ENCODE assay signal across 27 cellular contexts in genomic region chr7:14170872-14171271, GRCh38.
"Had no signal": no experiment of that assay in that cellular context is flagged by ENCODE, and none has a peak within 500 bp of the region (broad histone marks: within the 10 kb centered on the region; RNA-seq: fewer than 3 reads in every experiment).

No MANE protein-coding gene starts in this region.

- H3K9ac ChIP-seq: neural progenitor cell had no signal

- H3K4me3 Mint-ChIP-seq: dendritic cell treated with granulocyte-macrophage colony-stimulating factor and Interleukin-4, amounts not matched to agents 40 ng/mL and 50 ng/mL, for 4 days; endodermal cell; mesothelial cell of epicardium; naive B cell; natural killer cell treated with Interleukin-12 subunit alpha and Interleukin-12 subunit beta and Interleukin-15 and Interleukin-18, amount 100 ng/mL, for 72 hours; neural progenitor cell; stimulated activated naive CD8-positive, alpha-beta T cell treated with anti-CD3 and anti-CD28 coated beads, Interleukin-15, amount 100 ng/mL, for 72 hours had no signal

- H3K4me2 ChIP-seq: neural progenitor cell, smooth muscle cell had no signal

- H3K9me3 ChIP-seq: colonic mucosa, prostate gland, suprapubic skin, vagina had no signal

- H3K4me3 ChIP-seq: colonic mucosa, esophagus squamous epithelium, mucosa of descending colon, neural progenitor cell, prostate gland, right atrium auricular region, smooth muscle cell, suprapubic skin, transverse colon, vagina had no signal

- H3K4me1 ChIP-seq: colonic mucosa, neural progenitor cell, prostate gland, right atrium auricular region, suprapubic skin, transverse colon, vagina had no signal

- H3K36me3 ChIP-seq: colonic mucosa, esophagus squamous epithelium, neural progenitor cell, prostate gland, right atrium auricular region, suprapubic skin, transverse colon, vagina had no signal

- H3K27me3 ChIP-seq: colonic mucosa, esophagus squamous epithelium, neural progenitor cell, right atrium auricular region, suprapubic skin, transverse colon, vagina had no signal

- H3K36me3 Mint-ChIP-seq: neural progenitor cell had no signal

- H3K27ac Mint-ChIP-seq: dendritic cell treated with granulocyte-macrophage colony-stimulating factor and Interleukin-4, amounts not matched to agents 40 ng/mL and 50 ng/mL, for 4 days; endodermal cell; mesothelial cell of epicardium; naive B cell; natural killer cell treated with Interleukin-12 subunit alpha and Interleukin-12 subunit beta and Interleukin-15 and Interleukin-18, amount 100 ng/mL, for 72 hours; neural progenitor cell; stimulated activated naive CD8-positive, alpha-beta T cell treated with anti-CD3 and anti-CD28 coated beads, Interleukin-15, amount 100 ng/mL, for 72 hours had no signal

- H3K27ac ChIP-seq: colonic mucosa, neural progenitor cell, prostate gland, right atrium auricular region, suprapubic skin, transverse colon, vagina had no signal

- H3K4me1 Mint-ChIP-seq: endodermal cell; mesothelial cell of epicardium; naive B cell; neural progenitor cell; stimulated activated naive CD8-positive, alpha-beta T cell treated with anti-CD3 and anti-CD28 coated beads, Interleukin-15, amount 100 ng/mL, for 72 hours had no signal

- ATAC-seq: left lobe of liver; mucosa of descending colon; natural killer cell treated with Interleukin-12 subunit alpha and Interleukin-12 subunit beta and Interleukin-15 and Interleukin-18, amount 100 ng/mL, for 72 hours; sciatic nerve; stimulated activated naive CD8-positive, alpha-beta T cell treated with anti-CD3 and anti-CD28 coated beads, Interleukin-15, amount 100 ng/mL, for 72 hours had no signal

- H3K27me3 Mint-ChIP-seq: dendritic cell treated with granulocyte-macrophage colony-stimulating factor and Interleukin-4, amounts not matched to agents 40 ng/mL and 50 ng/mL, for 4 days; naive B cell; natural killer cell treated with Interleukin-12 subunit alpha and Interleukin-12 subunit beta and Interleukin-15 and Interleukin-18, amount 100 ng/mL, for 72 hours; stimulated activated naive CD8-positive, alpha-beta T cell treated with anti-CD3 and anti-CD28 coated beads, Interleukin-15, amount 100 ng/mL, for 72 hours had no signal

- H2AFZ ChIP-seq: neural progenitor cell had no signal

- DNase-seq: colonic mucosa; effector CD8-positive, alpha-beta T cell; endodermal cell; esophagus squamous epithelium; hypothalamus; kidney; mesenchymal stem cell; mucosa of descending colon; naive B cell; stimulated activated CD4-positive, alpha-beta T cell treated with anti-CD3 and anti-CD28 coated beads, Interleukin-12 subunit alpha, Interleukin-12 subunit beta, amount 100 ng/mL, for 4 hours; stimulated activated CD4-positive, alpha-beta T cell treated with anti-CD3 and anti-CD28 coated beads, Interleukin-1b, Interleukin-23, amount 100 ng/mL, for 48 hours; stimulated activated CD4-positive, alpha-beta T cell treated with anti-CD3 and anti-CD28 coated beads, Interleukin-4, amount 100 ng/mL, for 1 hour; stimulated activated CD8-positive, alpha-beta memory T cell treated with anti-CD3 and anti-CD28 coated beads, Interleukin-4, amount 100 ng/mL, for 48 hours; stimulated activated naive CD4-positive, alpha-beta T cell; stimulated activated naive CD8-positive, alpha-beta T cell treated with anti-CD3 and anti-CD28 coated beads, Interleukin-15, amount 100 ng/mL, for 72 hours; transverse colon had no signal
